Comparison of ENCODE assay signal across 8 cellular contexts in genomic region chr7:100428967-100429636, GRCh38. TPM values are rescaled to one million over a fixed set of nuclear protein-coding genes. Genes with fewer than 3 reads are reported as not detected.
DNase-seq lines count a peak whose midpoint lies in the region; ATAC-seq and TF ChIP-seq lines count a peak whose summit lies in the region.

No MANE protein-coding gene starts in this region.

- peak; percentile 37 for ATAC-seq in GM21619 (IDR thresholded peaks at IDR 0.05; ENCODE audit: unreplicated experiment)
- ATAC-seq in activated T-cell treated with anti-CD3 and anti-CD28 coated beads, Interleukin-2, amount 50 U/mL, for 4 hours = peak; percentile 60 to 64

- intact Hi-C loops in PC-9 (cut with micrococcal nuclease; ENCODE audit: unreplicated experiment) = loop anchor here (1.0 to 2.0 kb wide), 5 partner anchors 93 to 438 kb away; partner anchors contain the start of genes AP4M1, MCM7, TRIP6 and ZNF3

- POLR2A ChIA-PET in PC-9 (lab: Charles Lee; ENCODE audit: unreplicated experiment) = interaction anchor here (0.6 to 1.8 kb wide), 28 partner anchors 8 to 1430 kb away, joined by 3 to 22 read pairs (median 5); partner anchors contain the start of genes AP4M1, FBXO24, LRCH4 and MOSPD3

- H3K4me3 ChIP-seq in PC-9 = peak overlapping the region; percentile 66

- H3K9me3 Mint-ChIP-seq in activated T-cell treated with anti-CD3 and anti-CD28 coated beads, Interleukin-2, amount 50 U/mL, for 4 hours = no peaks in the 10 kb centered on the region

- peaks cover 20% of the 10 kb centered on the region for H3K36me3 Mint-ChIP-seq in activated T-cell treated with anti-CD3 and anti-CD28 coated beads, Interleukin-2, amount 50 U/mL, for 4 hours (ENCODE audit: insufficient read depth)

- in situ Hi-C loops in KBM-7 (cut with MboI; ENCODE audit: low pct_unique_long_range_greater_than_20kb, low sequenced_read_pairs) = no loop called here

- H3K36me3 ChIP-seq in PC-9 (ENCODE audit: low read depth) = peaks cover 19% of the 10 kb centered on the region; the same call in 1 of the 2 replicates

- H3K4me1 Mint-ChIP-seq in activated T-cell treated with anti-CD3 and anti-CD28 coated beads, Interleukin-2, amount 50 U/mL, for 4 hours (ENCODE audit: low read depth) = peaks cover 37% of the 10 kb centered on the region

- H3K9me2 ChIP-seq in PC-9 (ENCODE audit: insufficient read depth) = no peaks in the 10 kb centered on the region

- H3K27me3 ChIP-seq in PC-9 (ENCODE audit: insufficient read depth, low read depth) = no peaks in the 10 kb centered on the region

- no peaks in the 10 kb centered on the region for H3K9me3 ChIP-seq in PC-9 (ENCODE audit: insufficient read depth, low read depth)

- TF ChIP-seq CTCF in PC-9 (conservative IDR thresholded peaks at IDR 0.05) = no peak; the same call in 1 of the 2 replicates

- no peaks in the 10 kb centered on the region; the same call in 1 of the 2 replicates for H4K20me1 ChIP-seq in PC-9 (ENCODE audit: insufficient read depth)

- peaks cover 40% of the 10 kb centered on the region; the same call in 1 of the 2 replicates for H3F3A ChIP-seq in PC-9 (ENCODE audit: insufficient read depth, low read depth)

- CTCF ChIA-PET in PC-9 (lab: Charles Lee) = interaction anchor here (0.6 kb wide), 1 partner anchor 262 kb away, joined by 4 read pairs; no protein-coding TSS in a partner anchor

- DNase-seq in DMS 273 treated with DMSO at 0.1 percent for 48 hours (lab: John Stamatoyannopoulos, UW) (peak; percentile 99), KBM-7 (peak; percentile 100), PC-9 (peak; percentile 97 to 100), erythroblast (lab: John Stamatoyannopoulos, UW) (peak; percentile 100), mucosa of gallbladder (ENCODE audit: low spot score) (peak; percentile 100)
- peak; percentile 100 for DNase-seq in activated T-cell treated with anti-CD3 and anti-CD28 coated beads, Interleukin-2, amount 50 U/mL, for 4 hours
- peak; percentile 100 for DNase-seq in stimulated activated CD8-positive, alpha-beta memory T cell treated with anti-CD3 and anti-CD28 coated beads, Interleukin-4, amount 100 ng/mL, for 24 hours (ENCODE audit: low read depth)

- peak; percentile 89 for TF ChIP-seq POLR2A in erythroblast (IDR thresholded peaks at IDR 0.05; ENCODE audit: low read length)

- TSS peak; percentile 40 for BruUV-seq in PC-9 (replicated peaks; lab: Mats Ljungman, UMichigan)

- H3K4me3 Mint-ChIP-seq in activated T-cell treated with anti-CD3 and anti-CD28 coated beads, Interleukin-2, amount 50 U/mL, for 4 hours = peak overlapping the region; percentile 86

- peaks cover 37% of the 10 kb centered on the region for H3K4me1 ChIP-seq in PC-9 (replicated peaks; ENCODE audit: insufficient read depth)

- H3K27ac ChIP-seq in PC-9 = peak overlapping the region; percentile 93

- peak overlapping the region; percentile 79; the same call in 1 of the 2 replicates for H2AFZ ChIP-seq in PC-9

- H3K4me2 ChIP-seq in PC-9 = peak overlapping the region; percentile 80

- H3K27me3 Mint-ChIP-seq in activated T-cell treated with anti-CD3 and anti-CD28 coated beads, Interleukin-2, amount 50 U/mL, for 4 hours (ENCODE audit: low read depth) = no peaks in the 10 kb centered on the region

- peaks cover 44% of the 10 kb centered on the region for H3K79me2 ChIP-seq in PC-9 (ENCODE audit: low read depth)

RNA-seq across cellular contexts. Expression of gene MEPCE, which starts 0.5 kb away (rescaled TPM):
- total RNA-seq in PC-9 (2021) (62.6 and 70.3 TPM in 2 replicates), mucosa of gallbladder (40.5 TPM)
- total RNA-seq in activated T-cell treated with anti-CD3 and anti-CD28 coated beads, Interleukin-2, amount 50 U/mL, for 4 hours = 10 to 100 TPM; 82.4 to 87.2 (median 84.4) TPM

RNA-seq across cellular contexts. Expression of gene ZCWPW1, which starts 0.6 kb away (rescaled TPM):
- total RNA-seq in PC-9 (2021) (7.4 TPM in 2 replicates), mucosa of gallbladder (4.6 TPM)
- 1 to 10 TPM; 4.2 to 5.1 (median 4.8) TPM for total RNA-seq in activated T-cell treated with anti-CD3 and anti-CD28 coated beads, Interleukin-2, amount 50 U/mL, for 4 hours

RNA-seq across cellular contexts. Expression of gene PPP1R35, which starts 7.2 kb away (rescaled TPM):
- 49.1 and 67.6 TPM in 2 replicates for total RNA-seq in PC-9 (2021)
- total RNA-seq in activated T-cell treated with anti-CD3 and anti-CD28 coated beads, Interleukin-2, amount 50 U/mL, for 4 hours = 10 to 100 TPM; 36.3 to 42.6 (median 37.4) TPM
- 36.3 TPM for total RNA-seq in mucosa of gallbladder

RNA-seq across cellular contexts. Expression of gene SPACDR, which starts 35.0 kb away (rescaled TPM):
- 1.4 and 4.2 TPM in 2 replicates for total RNA-seq in PC-9 (2021)
- total RNA-seq in activated T-cell treated with anti-CD3 and anti-CD28 coated beads, Interleukin-2, amount 50 U/mL, for 4 hours = under 1 TPM; 0.26 to 0.46 (median 0.41) TPM
- total RNA-seq in mucosa of gallbladder = 1.2 TPM

RNA-seq across cellular contexts. Expression of gene TSC22D4, which starts 49.9 kb away (rescaled TPM):
- 68.8 and 79.8 TPM in 2 replicates for total RNA-seq in PC-9 (2021)
- 10 to 100 TPM; 65.4 to 81.9 (median 81.5) TPM for total RNA-seq in activated T-cell treated with anti-CD3 and anti-CD28 coated beads, Interleukin-2, amount 50 U/mL, for 4 hours
- total RNA-seq in mucosa of gallbladder = 78.2 TPM

Comparison
In these comparisons a context has a peak if more than half of its experiments do, and no peak if none do; other contexts are left out.
1. Peak in every context shown above with its lines: DNase-seq, ATAC-seq, H3K4me3 ChIP-seq and H3K27ac ChIP-seq.